10 cellular contexts compared by ENCODE assay signal in genomic region chr6:5764401-5764955, GRCh38.
A peak's percentile ranks its signal among the peaks of the same experiment; 100 is the strongest.
DNase-seq lines count a peak whose midpoint lies in the region; ATAC-seq, FAIRE-seq and TF ChIP-seq lines count a peak whose summit lies in the region.
"Had no signal": no experiment of that assay in that cellular context is flagged by ENCODE, and none has a peak within 500 bp of the region (broad histone marks: within the 10 kb centered on the region; RNA-seq: fewer than 3 reads in every experiment).

No MANE protein-coding gene starts in this region.

- H3K27me3 Mint-ChIP-seq in astrocyte (ENCODE audit: low read depth, unreplicated experiment): no peaks in the 10 kb centered on the region
- H3K27me3 Mint-ChIP-seq: activated naive CD8-positive, alpha-beta T cell treated with anti-CD3 and anti-CD28 coated beads, Interleukin-2, amount 10 ng/mL, durations not matched to agents 7 days and 5 days had no signal

- peak overlapping the region; percentile 10 for H3K9ac ChIP-seq in astrocyte (ENCODE audit: low read length)

- no peak overlapping the region for H3K27ac Mint-ChIP-seq in astrocyte (ENCODE audit: unreplicated experiment)
- H3K27ac Mint-ChIP-seq: activated naive CD8-positive, alpha-beta T cell treated with anti-CD3 and anti-CD28 coated beads, Interleukin-2, amount 10 ng/mL, durations not matched to agents 7 days and 5 days had no signal

- no peak for TF ChIP-seq CTCF in astrocyte (IDR thresholded peaks at IDR 0.05; ENCODE audit: insufficient read depth, low read depth, low read length)
- no peak for TF ChIP-seq CTCF in lower leg skin (IDR thresholded peaks at IDR 0.05)

- ATAC-seq in GM21786 (IDR thresholded peaks at IDR 0.05; ENCODE audit: unreplicated experiment) (peak; percentile 49), GM18861 (IDR thresholded peaks at IDR 0.05; ENCODE audit: unreplicated experiment) (no peak)

- H3K4me3 Mint-ChIP-seq in astrocyte (ENCODE audit: unreplicated experiment): no peak overlapping the region
- H3K4me3 Mint-ChIP-seq: activated naive CD8-positive, alpha-beta T cell treated with anti-CD3 and anti-CD28 coated beads, Interleukin-2, amount 10 ng/mL, durations not matched to agents 7 days and 5 days had no signal

- peak overlapping the region; percentile 74 for H3K4me2 ChIP-seq in astrocyte (ENCODE audit: low read length)

- H3K36me3 ChIP-seq in astrocyte (ENCODE audit: insufficient read depth, low read length) (no peaks in the 10 kb centered on the region), H7 (replicated peaks; ENCODE audit: control insufficient read depth, insufficient read depth, low read length) (no peaks in the 10 kb centered on the region)

- H4K20me1 ChIP-seq in astrocyte (ENCODE audit: insufficient read depth, low read length): no peaks in the 10 kb centered on the region

- WGBS in lower leg skin, 2 donors: 56 to 59% methylated on average over 9 of the region's 9 CpGs

- peaks cover 19% of the 10 kb centered on the region for H3K4me1 ChIP-seq in astrocyte (ENCODE audit: insufficient read depth, low read length)

- H3K27me3 ChIP-seq in astrocyte (ENCODE audit: insufficient read depth, low read length): no peaks in the 10 kb centered on the region
- no peaks in the 10 kb centered on the region for H3K27me3 ChIP-seq in H7 (ENCODE audit: control insufficient read depth, insufficient read depth, low read length)

- H3K4me3 ChIP-seq in astrocyte (ENCODE audit: insufficient read depth, low read depth, low read length) (peak overlapping the region; percentile 8), lower leg skin (ENCODE audit: low read depth, poor library complexity, severe bottlenecking) (no peak overlapping the region), H7 (ENCODE audit: insufficient read depth, low read depth, low read length) (no peak overlapping the region)

- H3K79me2 ChIP-seq in astrocyte (ENCODE audit: insufficient read depth, low read length): no peaks in the 10 kb centered on the region

- H3K9me3 Mint-ChIP-seq in astrocyte (ENCODE audit: unreplicated experiment): peaks cover 11% of the 10 kb centered on the region

- no peak overlapping the region for H3K27ac ChIP-seq in astrocyte (ENCODE audit: low read depth, low read length)

- peak overlapping the region; percentile 26 for H2AFZ ChIP-seq in astrocyte (ENCODE audit: low read depth, low read length)

- no peak for TF ChIP-seq POLR2A in lower leg skin (IDR thresholded peaks at IDR 0.05)

- DNase-seq in AG20443 (ENCODE audit: low spot score): peak; percentile 80
- peak; percentile 60 for DNase-seq in astrocyte (ENCODE audit: low read depth)
- DNase-seq in lower leg skin (ENCODE audit: low spot score in 2 of 2): peak; percentile 49 to 80
- DNase-seq in H7: no peak
- no peak for DNase-seq in UCSD-AML1 (lab: John Stamatoyannopoulos, UW; ENCODE audit: unreplicated experiment)
- no peak for DNase-seq in SIG-M5 treated with dmso at 0.1 percent for 504 hours (lab: John Stamatoyannopoulos, UW; ENCODE audit: unreplicated experiment)
- DNase-seq: activated naive CD8-positive, alpha-beta T cell treated with anti-CD3 and anti-CD28 coated beads, Interleukin-2, amount 10 ng/mL, durations not matched to agents 7 days and 5 days; AML-193 had no signal

- H3K36me3 Mint-ChIP-seq in astrocyte (ENCODE audit: low read depth, unreplicated experiment): peaks cover 5% of the 10 kb centered on the region

- intact Hi-C loops in lower leg skin (cut with DNase I; ENCODE audit: low total_unique reads): no loop called here

- no peaks in the 10 kb centered on the region for H3K9me3 ChIP-seq in astrocyte (ENCODE audit: insufficient read depth, low read depth, low read length)

- FAIRE-seq in astrocyte (lab: Jason Lieb, UNC): no peak

- H3K4me1 Mint-ChIP-seq in astrocyte (ENCODE audit: low read depth, unreplicated experiment): peaks cover 6% of the 10 kb centered on the region

Comparison
In these comparisons a context has a peak if more than half of its experiments do, and no peak if none do; other contexts are left out.
1. DNase-seq: peak in AG20443 (single experiment), astrocyte (single experiment) and lower leg skin (2 of 2); none in H7 (single experiment), UCSD-AML1 (single experiment) and SIG-M5 treated with dmso at 0.1 percent for 504 hours (single experiment).